Comparison of ENCODE assay signal across 8 cellular contexts in the genomic region with DNA sequence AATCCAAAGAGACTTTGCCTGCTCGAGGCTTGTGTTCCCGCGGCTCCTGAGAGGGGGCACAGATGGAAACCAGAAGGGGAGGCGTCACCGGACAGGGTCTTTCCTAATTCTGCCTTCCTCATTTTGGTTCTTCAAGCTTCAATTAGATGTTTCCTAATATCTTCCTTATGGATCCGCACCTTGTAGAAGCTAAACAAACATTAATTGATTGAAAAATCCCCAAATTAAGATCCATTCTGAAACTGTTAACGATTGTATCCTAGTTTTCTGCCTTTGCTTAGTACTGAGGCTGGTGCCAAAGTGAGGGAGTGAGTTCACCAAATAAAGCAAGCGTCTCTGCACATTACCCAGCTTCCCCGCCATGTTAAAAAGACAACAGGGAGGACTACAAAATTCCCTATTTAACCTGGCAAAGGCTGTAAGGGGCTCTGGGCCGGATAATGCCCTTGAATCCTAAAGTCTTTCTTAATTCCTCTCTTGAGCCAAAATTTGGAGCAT.
A peak's percentile ranks its signal among the peaks of the same experiment; 100 is the strongest.
DNase-seq lines count a peak whose midpoint lies in the region; ATAC-seq and TF ChIP-seq lines count a peak whose summit lies in the region.

No MANE protein-coding gene starts in this region.

- TF ChIP-seq CTCF in brain microvascular endothelial cell (IDR thresholded peaks at IDR 0.05; ENCODE audit: low read depth, low read length, missing control alignments) (no peak), nephron progenitor cell (IDR thresholded peaks at IDR 0.05) (no peak)

- peaks cover 61% of the 10 kb centered on the region for H3K27me3 Mint-ChIP-seq in CD4-positive, CD25-positive, alpha-beta regulatory T cell
- H3K27me3 Mint-ChIP-seq in IgD-negative memory B cell (peaks cover 28% of the 10 kb centered on the region), nephron progenitor cell (ENCODE audit: low read depth, poor library complexity) (peaks cover 4% of the 10 kb centered on the region)

- no peaks in the 10 kb centered on the region for H3K36me3 ChIP-seq in CD4-positive, CD25-positive, alpha-beta regulatory T cell (ENCODE audit: control insufficient read depth, insufficient read depth, low read length)
- no peaks in the 10 kb centered on the region for H3K36me3 ChIP-seq in brain microvascular endothelial cell (replicated peaks)

- ATAC-seq in CD4-positive, CD25-positive, alpha-beta regulatory T cell (ENCODE audit: low read depth in 2 of 2): no peak
- ATAC-seq in GM21737 (IDR thresholded peaks at IDR 0.05; ENCODE audit: unreplicated experiment): no peak
- no peak for ATAC-seq in GM21619 (IDR thresholded peaks at IDR 0.05; ENCODE audit: unreplicated experiment)
- ATAC-seq in GM18511 (IDR thresholded peaks at IDR 0.05; ENCODE audit: unreplicated experiment): no peak

- DNase-seq in CD4-positive, CD25-positive, alpha-beta regulatory T cell: no peak
- DNase-seq in brain microvascular endothelial cell: peak; percentile 7
- no peak for DNase-seq in nephron progenitor cell
- no peak for DNase-seq in OCI-M2 (lab: John Stamatoyannopoulos, UW; ENCODE audit: unreplicated experiment)

- H3K27ac Mint-ChIP-seq in CD4-positive, CD25-positive, alpha-beta regulatory T cell: no peak overlapping the region
- peak overlapping the region in 1 of 3 donors; percentile 41 for H3K27ac Mint-ChIP-seq in IgD-negative memory B cell
- peak overlapping the region; percentile 84 for H3K27ac Mint-ChIP-seq in nephron progenitor cell

- in situ Hi-C loops in brain microvascular endothelial cell (cut with HindIII; ENCODE audit: low pct_ligation_motif_present, low sequenced_read_pairs): no loop called here

- peak overlapping the region in 2 of 4 donors; percentile 53 to 85 for H3K4me3 Mint-ChIP-seq in CD4-positive, CD25-positive, alpha-beta regulatory T cell
- H3K4me3 Mint-ChIP-seq in IgD-negative memory B cell (peak overlapping the region in 3 of 4 donors; percentile 79 to 84 (median 83)), nephron progenitor cell (peak overlapping the region; percentile 95)

- H3K4me1 ChIP-seq in CD4-positive, CD25-positive, alpha-beta regulatory T cell (ENCODE audit: control insufficient read depth, insufficient read depth, low read length, poor library complexity, severe bottlenecking): peaks cover 9% of the 10 kb centered on the region

- H3K9me3 Mint-ChIP-seq in CD4-positive, CD25-positive, alpha-beta regulatory T cell: peaks cover 0 to 3% (median 0%) of the 10 kb centered on the region in 7 donors
- H3K9me3 Mint-ChIP-seq in IgD-negative memory B cell: no peaks in the 10 kb centered on the region
- no peaks in the 10 kb centered on the region for H3K9me3 Mint-ChIP-seq in nephron progenitor cell

- no peaks in the 10 kb centered on the region for H3K36me3 Mint-ChIP-seq in CD4-positive, CD25-positive, alpha-beta regulatory T cell
- H3K36me3 Mint-ChIP-seq in IgD-negative memory B cell (no peaks in the 10 kb centered on the region), nephron progenitor cell (ENCODE audit: low read depth) (no peaks in the 10 kb centered on the region)

- peaks cover 51% of the 10 kb centered on the region for H3K27me3 ChIP-seq in CD4-positive, CD25-positive, alpha-beta regulatory T cell (ENCODE audit: control insufficient read depth, insufficient read depth, low read length)
- no peaks in the 10 kb centered on the region for H3K27me3 ChIP-seq in brain microvascular endothelial cell (replicated peaks)

- H3K4me1 Mint-ChIP-seq in CD4-positive, CD25-positive, alpha-beta regulatory T cell: peaks cover 5 to 15% (median 6%) of the 10 kb centered on the region in 4 donors
- H3K4me1 Mint-ChIP-seq in IgD-negative memory B cell (peaks cover 4 to 12% (median 7%) of the 10 kb centered on the region in 3 donors), nephron progenitor cell (peaks cover 13% of the 10 kb centered on the region)

- no peak overlapping the region for H3K27ac ChIP-seq in CD4-positive, CD25-positive, alpha-beta regulatory T cell (ENCODE audit: insufficient read depth, low read length, poor library complexity, severe bottlenecking)
- H3K27ac ChIP-seq in brain microvascular endothelial cell: peak overlapping the region; percentile 31

- peak overlapping the region; percentile 35 for H3K4me3 ChIP-seq in CD4-positive, CD25-positive, alpha-beta regulatory T cell (ENCODE audit: low read depth, low read length)
- peak overlapping the region; percentile 74 for H3K4me3 ChIP-seq in brain microvascular endothelial cell (ENCODE audit: low read depth, low read length)

- no peaks in the 10 kb centered on the region for H3K9me3 ChIP-seq in CD4-positive, CD25-positive, alpha-beta regulatory T cell (ENCODE audit: control insufficient read depth in 2 of 2, low read length in 2 of 2)
